In the genomic region with DNA sequence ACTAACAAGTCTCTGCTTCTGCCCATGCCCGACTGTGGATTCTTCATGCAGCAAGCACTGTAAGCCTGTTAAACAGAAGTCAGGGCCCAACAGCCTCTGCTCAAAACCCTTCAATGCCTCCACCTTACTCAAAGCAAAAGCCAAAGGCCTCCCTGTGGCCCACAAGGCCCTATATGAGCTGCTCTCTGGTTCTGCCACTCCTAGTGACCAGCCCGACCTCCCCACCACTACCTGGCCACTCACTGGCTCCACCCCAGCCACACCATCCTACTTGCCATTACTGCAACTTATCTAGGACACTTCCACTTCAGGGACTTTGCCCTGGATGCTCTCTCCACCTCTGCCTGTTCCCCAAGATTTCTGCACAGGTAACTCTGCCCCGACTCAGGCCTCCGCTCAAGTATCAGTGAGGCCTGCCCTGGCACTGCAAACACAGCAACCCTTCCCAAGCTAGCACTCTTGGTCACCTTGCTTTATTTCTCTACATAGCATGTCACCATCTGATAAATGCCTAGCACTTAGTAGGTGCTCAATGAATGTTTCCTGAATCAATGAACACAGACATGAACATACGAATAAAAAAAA, we compare ENCODE assay signal across 14 cellular contexts.
"Had no signal": no experiment of that assay in that cellular context is flagged by ENCODE, and none has a peak within 500 bp of the region (broad histone marks: within the 10 kb centered on the region; RNA-seq: fewer than 3 reads in every experiment).

No MANE protein-coding gene starts in this region.

- FAIRE-seq: bronchial epithelial cell had no signal

- H3K27me3 Mint-ChIP-seq: activated naive CD4-positive, alpha-beta T cell treated with anti-CD3 and anti-CD28 coated beads, Interleukin-2, amount 10 ng/mL, durations not matched to agents 7 days and 5 days; progenitor cell of endocrine pancreas had no signal

- H3K4me1 ChIP-seq: ascending aorta had no signal

- H3K27ac ChIP-seq: ascending aorta, left lung, stomach, testis had no signal

- DNase-seq: activated CD4-positive, alpha-beta T cell treated with anti-CD3 and anti-CD28 coated beads, Interleukin-2, amount 50 U/mL, for 4 hours; activated CD4-positive, CD25-positive, alpha-beta regulatory T cell treated with anti-CD3 and anti-CD28 coated beads, Interleukin-2, amount 50 U/mL, for 72 hours; activated naive CD4-positive, alpha-beta T cell treated with anti-CD3 and anti-CD28 coated beads, Interleukin-2, amount 10 ng/mL, durations not matched to agents 7 days and 5 days; activated T-cell treated with anti-CD3 and anti-CD28 coated beads, Interleukin-2, amount 50 U/mL, for 1 hour; left lung; nephron progenitor cell; right cardiac atrium; stomach; testis had no signal

- ATAC-seq: left lung, right cardiac atrium had no signal

- H3K36me3 ChIP-seq: ascending aorta, left lung, stomach had no signal

- H3K9me3 ChIP-seq: testis had no signal

- H3K4me3 ChIP-seq: ascending aorta, left lung, stomach, testis had no signal

- H3K4me3 Mint-ChIP-seq: activated naive CD4-positive, alpha-beta T cell treated with anti-CD3 and anti-CD28 coated beads, Interleukin-2, amount 10 ng/mL, durations not matched to agents 7 days and 5 days; nephron progenitor cell; T-helper 2 cell treated with Interferon-gamma antibody and Interleukin-4, amounts not matched to agents 5 μg/mL and 100 μg/mL, for 36 hours had no signal

- H3K27ac Mint-ChIP-seq: activated naive CD4-positive, alpha-beta T cell treated with anti-CD3 and anti-CD28 coated beads, Interleukin-2, amount 10 ng/mL, durations not matched to agents 7 days and 5 days; activated T-helper 2 cell treated with anti-CD3 and anti-CD28 coated beads, Interferon-gamma antibody, Interleukin-2, Interleukin-4, amounts not matched to agents 10 μg/mL and 5 μg/mL and 100 μg/mL, durations not matched to agents 14 hours and 24 hours and 36 hours; nephron progenitor cell; progenitor cell of endocrine pancreas; T-helper 2 cell treated with Interferon-gamma antibody and Interleukin-4, amounts not matched to agents 5 μg/mL and 100 μg/mL, for 36 hours had no signal

- H3K27me3 ChIP-seq: ascending aorta, left lung, stomach, testis had no signal
